Comparison of ENCODE assay signal across 13 cellular contexts in the genomic region with DNA sequence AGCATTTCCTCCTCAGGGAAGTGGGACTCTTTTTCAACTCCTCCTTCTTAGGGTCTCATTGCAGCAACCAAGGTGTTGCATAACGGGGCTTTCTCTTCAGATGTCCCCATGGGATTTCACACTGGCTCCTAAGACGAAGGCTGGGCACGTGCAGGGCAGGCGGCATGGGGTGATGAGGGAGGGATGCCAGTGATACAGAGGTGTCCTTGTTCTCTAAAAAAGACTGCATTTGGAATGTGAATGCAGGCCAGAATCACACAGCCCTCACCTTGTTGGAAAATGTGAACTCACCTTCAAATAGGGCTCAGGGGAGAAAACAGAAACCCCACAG.
DNase-seq lines count a peak whose midpoint lies in the region; ATAC-seq and TF ChIP-seq lines count a peak whose summit lies in the region.
"Had no signal": no experiment of that assay in that cellular context is flagged by ENCODE, and none has a peak within 500 bp of the region (broad histone marks: within the 10 kb centered on the region; RNA-seq: fewer than 3 reads in every experiment).

No MANE protein-coding gene starts in this region.

- H3K27ac ChIP-seq in hepatocyte (peak overlapping the region; percentile 3), thyroid gland (peak overlapping the region; percentile 54 to 78 (median 60))
- H3K27ac ChIP-seq: ovary had no signal

- H3K27ac Mint-ChIP-seq in activated naive CD4-positive, alpha-beta T cell treated with anti-CD3 and anti-CD28 coated beads, Interleukin-2, amount 10 ng/mL, durations not matched to agents 7 days and 5 days, result peak overlapping the region; percentile 78
- H3K27ac Mint-ChIP-seq in activated CD8-positive, alpha-beta T cell treated with anti-CD3 and anti-CD28 coated beads for 36 hours, result peak overlapping the region; percentile 64

- peak overlapping the region; percentile 4 for H3K4me2 ChIP-seq in hepatocyte

- no peak overlapping the region for H3K4me3 Mint-ChIP-seq in activated naive CD4-positive, alpha-beta T cell treated with anti-CD3 and anti-CD28 coated beads, Interleukin-2, amount 10 ng/mL, durations not matched to agents 7 days and 5 days
- no peak overlapping the region for H3K4me3 Mint-ChIP-seq in activated CD8-positive, alpha-beta T cell treated with anti-CD3 and anti-CD28 coated beads for 36 hours

- no peak overlapping the region for H2AFZ ChIP-seq in hepatocyte

- no peaks in the 10 kb centered on the region for H3K9me2 ChIP-seq in hepatocyte (replicated peaks; ENCODE audit: insufficient read depth)

- ATAC-seq in activated CD8-positive, alpha-beta T cell treated with anti-CD3 and anti-CD28 coated beads for 36 hours, result no peak
- ATAC-seq: esophagus mucosa had no signal

- CTCF ChIA-PET in activated naive CD4-positive, alpha-beta T cell treated with anti-CD3 and anti-CD28 coated beads, Interleukin-2, amount 10 ng/mL, durations not matched to agents 7 days and 5 days (lab: Charles Lee), result interaction anchor here (0.8 kb wide), 1 partner anchor 20 kb away, joined by 4 read pairs; no protein-coding TSS in a partner anchor
- CTCF ChIA-PET in activated CD8-positive, alpha-beta T cell treated with anti-CD3 and anti-CD28 coated beads for 36 hours (lab: Charles Lee), result interaction anchor here (2.2 kb wide), 1 partner anchor 51 kb away, joined by 7 read pairs; no protein-coding TSS in a partner anchor

- peaks cover 24% of the 10 kb centered on the region for H3K79me2 ChIP-seq in hepatocyte

- H3K4me1 ChIP-seq in hepatocyte (ENCODE audit: insufficient read depth) (peaks cover 37% of the 10 kb centered on the region), thyroid gland (peaks cover 41 to 72% of the 10 kb centered on the region in 2 donors)

- TF ChIP-seq POLR2A in thyroid gland (IDR thresholded peaks at IDR 0.05), result no peak

- H3K27me3 ChIP-seq in hepatocyte (no peaks in the 10 kb centered on the region), thyroid gland (no peaks in the 10 kb centered on the region)
- H3K27me3 ChIP-seq: ovary had no signal

- no peak for DNase-seq in activated naive CD4-positive, alpha-beta T cell treated with anti-CD3 and anti-CD28 coated beads, Interleukin-2, amount 10 ng/mL, durations not matched to agents 7 days and 5 days
- DNase-seq in activated naive CD4-positive, alpha-beta T cell (lab: John Stamatoyannopoulos, UW), result no peak
- no peak for DNase-seq in activated CD8-positive, alpha-beta T cell treated with anti-CD3 and anti-CD28 coated beads for 36 hours
- DNase-seq in hepatocyte (ENCODE audit: low spot score) (no peak), thyroid gland (peak in 1 of 2 donors; percentile 33), ureter (ENCODE audit: low spot score) (no peak), globus pallidus (ENCODE audit: low spot score) (no peak)
- no peak for DNase-seq in activated effector memory CD4-positive, alpha-beta T cell treated with anti-CD3 and anti-CD28 coated beads, Interleukin-2, amount 50 U/mL, for 16 hours
- DNase-seq: activated naive CD4-positive, alpha-beta T cell treated with anti-CD3 and anti-CD28 coated beads for 36 hours; Karpas-422; NCI-H2081 treated with DMSO at 0.1 percent for 48 hours had no signal

- peaks cover 99% of the 10 kb centered on the region for H3K4me1 Mint-ChIP-seq in activated naive CD4-positive, alpha-beta T cell treated with anti-CD3 and anti-CD28 coated beads, Interleukin-2, amount 10 ng/mL, durations not matched to agents 7 days and 5 days
- peaks cover 90% of the 10 kb centered on the region for H3K4me1 Mint-ChIP-seq in activated CD8-positive, alpha-beta T cell treated with anti-CD3 and anti-CD28 coated beads for 36 hours (ENCODE audit: low read depth)

- H3K36me3 ChIP-seq in hepatocyte (replicated peaks; ENCODE audit: insufficient read depth, low read depth), result no peaks in the 10 kb centered on the region
- no peaks in the 10 kb centered on the region for H3K36me3 ChIP-seq in thyroid gland
- H3K36me3 ChIP-seq: ovary had no signal

- 70% methylated on average over 4 of the region's 4 CpGs for WGBS in hepatocyte (ENCODE audit: low lambda C conversion rate, missing lambda C conversion rate)
- 44 to 53% methylated on average over 4 of the region's 4 CpGs for WGBS in thyroid gland, 2 donors

- H3K9me3 ChIP-seq in hepatocyte (ENCODE audit: low read depth) (no peaks in the 10 kb centered on the region), thyroid gland (no peaks in the 10 kb centered on the region)
- H3K9me3 ChIP-seq: ovary had no signal

- H3K4me3 ChIP-seq in hepatocyte (no peak overlapping the region), thyroid gland (replicated peaks in 1 of 3) (no peak overlapping the region)
- H3K4me3 ChIP-seq: ovary had no signal

- intact Hi-C loops in activated CD8-positive, alpha-beta T cell treated with anti-CD3 and anti-CD28 coated beads for 36 hours (cut with micrococcal nuclease), result loop anchor here (10.0 kb wide), 1 partner anchor 100 kb away; no protein-coding TSS in a partner anchor
- intact Hi-C loops in thyroid gland (cut with DNase I), result no loop called here

- TF ChIP-seq CTCF in activated CD8-positive, alpha-beta T cell treated with anti-CD3 and anti-CD28 coated beads for 36 hours (IDR thresholded peaks at IDR 0.05), result no peak
- TF ChIP-seq CTCF in hepatocyte (IDR thresholded peaks at IDR 0.05; ENCODE audit: poor library complexity) (no peak), thyroid gland (IDR thresholded peaks at IDR 0.05) (no peak)

- H3K36me3 Mint-ChIP-seq in activated naive CD4-positive, alpha-beta T cell treated with anti-CD3 and anti-CD28 coated beads, Interleukin-2, amount 10 ng/mL, durations not matched to agents 7 days and 5 days, result peaks cover 57% of the 10 kb centered on the region
- H3K36me3 Mint-ChIP-seq in activated CD8-positive, alpha-beta T cell treated with anti-CD3 and anti-CD28 coated beads for 36 hours (ENCODE audit: low read depth), result peaks cover 9% of the 10 kb centered on the region

- peaks cover 3% of the 10 kb centered on the region for H3K9me3 Mint-ChIP-seq in activated naive CD4-positive, alpha-beta T cell treated with anti-CD3 and anti-CD28 coated beads, Interleukin-2, amount 10 ng/mL, durations not matched to agents 7 days and 5 days
- H3K9me3 Mint-ChIP-seq in activated CD8-positive, alpha-beta T cell treated with anti-CD3 and anti-CD28 coated beads for 36 hours, result peaks cover 4% of the 10 kb centered on the region
- H3K9me3 Mint-ChIP-seq: activated naive CD4-positive, alpha-beta T cell treated with anti-CD3 and anti-CD28 coated beads for 36 hours had no signal

- H4K20me1 ChIP-seq in hepatocyte (ENCODE audit: insufficient read depth, poor library complexity, severe bottlenecking), result peaks cover 3% of the 10 kb centered on the region

- POLR2A ChIA-PET in activated CD8-positive, alpha-beta T cell treated with anti-CD3 and anti-CD28 coated beads for 36 hours (lab: Charles Lee), result no interaction called here

- H3K27me3 Mint-ChIP-seq in activated naive CD4-positive, alpha-beta T cell treated with anti-CD3 and anti-CD28 coated beads, Interleukin-2, amount 10 ng/mL, durations not matched to agents 7 days and 5 days, result no peaks in the 10 kb centered on the region
- no peaks in the 10 kb centered on the region for H3K27me3 Mint-ChIP-seq in activated CD8-positive, alpha-beta T cell treated with anti-CD3 and anti-CD28 coated beads for 36 hours
